36 cellular contexts compared by ENCODE assay signal in genomic region chr13:45928196-45928595, GRCh38.
"Had no signal": no experiment of that assay in that cellular context is flagged by ENCODE, and none has a peak within 500 bp of the region (broad histone marks: within the 10 kb centered on the region; RNA-seq: fewer than 3 reads in every experiment).

No MANE protein-coding gene starts in this region.

- H3K4me1 ChIP-seq: breast epithelium had no signal

- H3K4me3 ChIP-seq: body of pancreas, breast epithelium, MG63, PC-9 had no signal

- H3K27me3 Mint-ChIP-seq: activated naive CD8-positive, alpha-beta T cell treated with anti-CD3 and anti-CD28 coated beads, Interleukin-2, amount 10 ng/mL, durations not matched to agents 7 days and 5 days had no signal

- H3K36me3 ChIP-seq: breast epithelium, MG63, WERI-Rb-1 had no signal

- H3K4me1 Mint-ChIP-seq: activated CD4-positive, alpha-beta memory T cell treated with anti-CD3 and anti-CD28 coated beads, Interleukin-2, amount 10 ng/mL, durations not matched to agents 7 days and 5 days; activated naive CD4-positive, alpha-beta T cell treated with anti-CD3 and anti-CD28 coated beads, Interleukin-2, amount 50 U/mL, for 24 hours; activated naive CD8-positive, alpha-beta T cell treated with anti-CD3 and anti-CD28 coated beads, Interleukin-2, amount 10 ng/mL, durations not matched to agents 7 days and 5 days had no signal

- DNase-seq: activated CD4-positive, alpha-beta memory T cell treated with anti-CD3 and anti-CD28 coated beads, Interleukin-2, amount 10 ng/mL, durations not matched to agents 7 days and 5 days; activated CD4-positive, alpha-beta T cell treated with anti-CD3 and anti-CD28 coated beads for 1 hour; activated CD4-positive, alpha-beta T cell treated with anti-CD3 and anti-CD28 coated beads for 48 hours; activated CD4-positive, CD25-positive, alpha-beta regulatory T cell; activated CD8-positive, alpha-beta memory T cell treated with anti-CD3 and anti-CD28 coated beads for 24 hours; activated gamma-delta T cell; activated naive CD4-positive, alpha-beta T cell treated with Interleukin-2 at 50 U/mL for 16 hours; activated naive CD8-positive, alpha-beta T cell treated with anti-CD3 and anti-CD28 coated beads, Interleukin-2, amount 10 ng/mL, durations not matched to agents 7 days and 5 days; activated T-cell treated with anti-CD3 and anti-CD28 coated beads, Interleukin-2, amount 50 U/mL, for 24 hours; amygdala; caudate nucleus; cerebellar nuclear complex; Karpas-422; KBM-7; MG63; NCI-H1048; NCI-H1436 treated with DMSO at 0.1 percent for 48 hours; NCI-H2029; NCI-H2171 treated with DMSO at 0.1 percent for 48 hours; NCI-H2227 treated with DMSO at 0.1 percent for 48 hours; NCI-H510A treated with DMSO at 0.1 percent for 48 hours; NCI-H526 treated with DMSO at 0.1 percent for 48 hours; NCI-H774; SIG-M5; T1000; WERI-Rb-1 had no signal

- H3K4me3 Mint-ChIP-seq: activated CD4-positive, alpha-beta memory T cell treated with anti-CD3 and anti-CD28 coated beads, Interleukin-2, amount 10 ng/mL, durations not matched to agents 7 days and 5 days; activated naive CD4-positive, alpha-beta T cell treated with anti-CD3 and anti-CD28 coated beads, Interleukin-2, amount 50 U/mL, for 24 hours; activated naive CD8-positive, alpha-beta T cell treated with anti-CD3 and anti-CD28 coated beads, Interleukin-2, amount 10 ng/mL, durations not matched to agents 7 days and 5 days; activated T-cell treated with anti-CD3 and anti-CD28 coated beads, Interleukin-2, amount 50 U/mL, for 24 hours had no signal

- H3K36me3 Mint-ChIP-seq: activated naive CD4-positive, alpha-beta T cell treated with anti-CD3 and anti-CD28 coated beads, Interleukin-2, amount 50 U/mL, for 24 hours; activated naive CD8-positive, alpha-beta T cell treated with anti-CD3 and anti-CD28 coated beads, Interleukin-2, amount 10 ng/mL, durations not matched to agents 7 days and 5 days had no signal

- FAIRE-seq: astrocyte, RCC 7860 had no signal

- H2AFZ ChIP-seq: PC-9 had no signal

- H3K4me2 ChIP-seq: PC-9 had no signal

- H3K27ac Mint-ChIP-seq: activated CD4-positive, alpha-beta memory T cell treated with anti-CD3 and anti-CD28 coated beads, Interleukin-2, amount 10 ng/mL, durations not matched to agents 7 days and 5 days; activated naive CD4-positive, alpha-beta T cell treated with anti-CD3 and anti-CD28 coated beads, Interleukin-2, amount 50 U/mL, for 24 hours; activated naive CD8-positive, alpha-beta T cell treated with anti-CD3 and anti-CD28 coated beads, Interleukin-2, amount 10 ng/mL, durations not matched to agents 7 days and 5 days; activated T-cell treated with anti-CD3 and anti-CD28 coated beads, Interleukin-2, amount 50 U/mL, for 24 hours; activated T-helper 2 cell treated with anti-CD3 and anti-CD28 coated beads, Interferon-gamma antibody, Interleukin-2, Interleukin-4, amounts not matched to agents 10 μg/mL and 5 μg/mL and 100 μg/mL, durations not matched to agents 14 hours and 24 hours and 36 hours had no signal

- ATAC-seq: Right ventricle myocardium inferior, SK-N-SH treated with all-trans-retinoic acid at 6 μM for 48 hours had no signal

- H3K9me3 ChIP-seq: body of pancreas, breast epithelium, MG63 had no signal

- H3K27ac ChIP-seq: breast epithelium, PC-9, RWPE1, WERI-Rb-1 had no signal

- H3K27me3 ChIP-seq: body of pancreas, breast epithelium, MG63 had no signal

- H3K9me3 Mint-ChIP-seq: activated CD4-positive, alpha-beta memory T cell treated with anti-CD3 and anti-CD28 coated beads, Interleukin-2, amount 10 ng/mL, durations not matched to agents 7 days and 5 days; activated naive CD4-positive, alpha-beta T cell treated with anti-CD3 and anti-CD28 coated beads, Interleukin-2, amount 50 U/mL, for 24 hours; activated naive CD8-positive, alpha-beta T cell treated with anti-CD3 and anti-CD28 coated beads, Interleukin-2, amount 10 ng/mL, durations not matched to agents 7 days and 5 days; activated T-cell treated with anti-CD3 and anti-CD28 coated beads, Interleukin-2, amount 50 U/mL, for 24 hours; activated T-helper 2 cell treated with anti-CD3 and anti-CD28 coated beads, Interferon-gamma antibody, Interleukin-2, Interleukin-4, amounts not matched to agents 10 μg/mL and 5 μg/mL and 100 μg/mL, durations not matched to agents 14 hours and 24 hours and 36 hours had no signal
